37 cellular contexts compared by ENCODE assay signal in genomic region chr1:198291924-198292323, GRCh38.
"Had no signal": no experiment of that assay in that cellular context is flagged by ENCODE, and none has a peak within 500 bp of the region (broad histone marks: within the 10 kb centered on the region; RNA-seq: fewer than 3 reads in every experiment).

No MANE protein-coding gene starts in this region.

- H3K9me3 ChIP-seq: adrenal gland, SJSA1 had no signal

- ATAC-seq: activated naive CD4-positive, alpha-beta T cell treated with anti-CD3 and anti-CD28 coated beads, Interleukin-2, amount 50 U/mL, for 72 hours; activated T-cell treated with anti-CD3 and anti-CD28 coated beads, Interleukin-2, amount 50 U/mL, for 4 hours; Panc1 had no signal

- H3K36me3 ChIP-seq: adrenal gland, SJSA1 had no signal

- H3K4me3 Mint-ChIP-seq: activated B cell treated with CpG ODN at 0.5 μM for 24 hours; activated CD4-positive, alpha-beta memory T cell treated with anti-CD3 and anti-CD28 coated beads for 36 hours; activated naive CD4-positive, alpha-beta T cell treated with anti-CD3 and anti-CD28 coated beads for 36 hours; activated T-cell treated with anti-CD3 and anti-CD28 coated beads, Interleukin-2, amount 50 U/mL, for 4 hours; activated T-helper 1 cell treated with anti-CD3 and anti-CD28 coated beads, Interleukin-12 subunit alpha, Interleukin-12 subunit beta, Interleukin-2, Interleukin-4 antibody, amounts not matched to agents 30 ng/mL and 10 ng/mL and 1 ng/mL, durations not matched to agents 14 hours and 24 hours and 36 hours; brain had no signal

- H3K27ac Mint-ChIP-seq: activated B cell treated with CpG ODN at 0.5 μM for 24 hours; activated CD4-positive, alpha-beta memory T cell treated with anti-CD3 and anti-CD28 coated beads for 36 hours; activated naive CD4-positive, alpha-beta T cell treated with anti-CD3 and anti-CD28 coated beads for 36 hours; activated naive CD4-positive, alpha-beta T cell treated with anti-CD3 and anti-CD28 coated beads, Interleukin-2, amount 50 U/mL, for 72 hours; activated T-helper 1 cell treated with anti-CD3 and anti-CD28 coated beads, Interleukin-12 subunit alpha, Interleukin-12 subunit beta, Interleukin-2, Interleukin-4 antibody, amounts not matched to agents 30 ng/mL and 10 ng/mL and 1 ng/mL, durations not matched to agents 14 hours and 24 hours and 36 hours; brain had no signal

- H3K4me1 Mint-ChIP-seq: activated B cell treated with CpG ODN at 0.5 μM for 24 hours had no signal

- FAIRE-seq: bronchial epithelial cell had no signal

- H3K36me3 Mint-ChIP-seq: activated naive CD4-positive, alpha-beta T cell treated with anti-CD3 and anti-CD28 coated beads, Interleukin-2, amount 50 U/mL, for 72 hours had no signal

- H3K9me3 Mint-ChIP-seq: activated B cell treated with CpG ODN at 0.5 μM for 24 hours; activated CD4-positive, alpha-beta memory T cell treated with anti-CD3 and anti-CD28 coated beads for 36 hours; activated naive CD4-positive, alpha-beta T cell treated with anti-CD3 and anti-CD28 coated beads for 36 hours; activated naive CD4-positive, alpha-beta T cell treated with anti-CD3 and anti-CD28 coated beads, Interleukin-2, amount 50 U/mL, for 72 hours; activated T-cell treated with anti-CD3 and anti-CD28 coated beads, Interleukin-2, amount 50 U/mL, for 4 hours; activated T-helper 1 cell treated with anti-CD3 and anti-CD28 coated beads, Interleukin-12 subunit alpha, Interleukin-12 subunit beta, Interleukin-2, Interleukin-4 antibody, amounts not matched to agents 30 ng/mL and 10 ng/mL and 1 ng/mL, durations not matched to agents 14 hours and 24 hours and 36 hours; brain had no signal

- H3K27ac ChIP-seq: SJSA1, VCaP had no signal

- H3K27me3 Mint-ChIP-seq: activated B cell treated with CpG ODN at 0.5 μM for 24 hours; activated CD4-positive, alpha-beta memory T cell treated with anti-CD3 and anti-CD28 coated beads for 36 hours; brain had no signal

- H3K27me3 ChIP-seq: adrenal gland, SJSA1 had no signal

- H3K4me3 ChIP-seq: adrenal gland, SJSA1 had no signal

- DNase-seq: activated B cell treated with CpG ODN at 0.5 μM for 24 hours; activated CD4-positive, alpha-beta memory T cell treated with anti-CD3 and anti-CD28 coated beads for 36 hours; activated CD4-positive, alpha-beta T cell treated with anti-CD3 and anti-CD28 coated beads for 4 hours; activated CD4-positive, alpha-beta T cell treated with anti-CD3 and anti-CD28 coated beads, Interleukin-2, amount 50 U/mL, for 1 hour; activated CD4-positive, CD25-positive, alpha-beta regulatory T cell treated with anti-CD3 and anti-CD28 coated beads, Interleukin-2, amount 50 U/mL, for 72 hours; activated CD8-positive, alpha-beta memory T cell treated with anti-CD3 and anti-CD28 coated beads, Interleukin-2, amount 50 U/mL, for 4 hours; activated gamma-delta T cell treated with Interleukin-2 at 50 U/mL for 16 hours; activated naive CD4-positive, alpha-beta T cell treated with anti-CD3 and anti-CD28 coated beads for 36 hours; activated T-cell treated with anti-CD3 and anti-CD28 coated beads for 4 hours; activated T-cell treated with anti-CD3 and anti-CD28 coated beads, Interleukin-2, amount 50 U/mL, for 4 hours; adrenal gland; anterior cingulate cortex; caudate nucleus; Karpas-422; NCI-H1105; NCI-H1417 treated with DMSO at 0.1 percent for 48 hours; NCI-H187 treated with DMSO at 0.1 percent for 48 hours; NCI-H2081; NCI-H2171 treated with DMSO at 0.1 percent for 48 hours; NCI-H2227 treated with DMSO at 0.1 percent for 48 hours; NCI-H446; NCI-H510A treated with DMSO at 0.1 percent for 48 hours; NCI-H526 treated with DMSO at 0.1 percent for 48 hours; NCI-H82; RPMI8226; SHP77 treated with DMSO at 0.1 percent for 48 hours; SW 1271; T-helper 1 cell; T-helper 2 cell; T-helper 9 cell had no signal
